10 cellular contexts compared by ENCODE assay signal in the genomic region with DNA sequence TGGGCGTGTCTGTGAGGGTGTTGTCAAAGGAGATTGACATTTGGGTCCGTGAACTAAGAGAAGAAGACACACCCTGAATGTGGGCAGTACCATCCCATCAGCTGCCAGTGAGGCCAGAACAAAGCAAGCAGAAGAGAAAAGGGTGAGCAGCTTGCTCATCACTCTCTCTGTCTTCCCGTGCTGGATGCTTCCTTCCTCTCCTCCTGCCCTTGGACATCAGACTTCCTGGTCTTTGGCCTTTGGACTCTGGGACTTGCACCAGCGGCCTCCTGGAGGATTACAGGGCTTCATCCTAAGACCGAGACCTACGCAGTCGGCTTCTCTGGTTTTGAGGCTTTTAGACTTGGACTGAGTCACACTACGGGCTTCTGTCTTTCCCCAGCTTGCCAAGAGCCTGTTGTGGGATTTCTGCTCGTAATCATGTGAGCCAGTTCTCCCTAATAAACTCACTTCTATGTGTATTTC. TPM values are rescaled to one million over a fixed set of nuclear protein-coding genes. Genes with fewer than 3 reads are reported as not detected.
DNase-seq lines count a peak whose midpoint lies in the region; ATAC-seq, FAIRE-seq and TF ChIP-seq lines count a peak whose summit lies in the region.
"Had no signal": no experiment of that assay in that cellular context is flagged by ENCODE, and none has a peak within 500 bp of the region (broad histone marks: within the 10 kb centered on the region; RNA-seq: fewer than 3 reads in every experiment).

No MANE protein-coding gene starts in this region.

- H2BK20ac ChIP-seq in H1 (ENCODE audit: low read length): no peak overlapping the region

- H4K20me1 ChIP-seq in H1 (replicated peaks in 1 of 2; ENCODE audit: control insufficient read depth in 1 of 2, insufficient read depth in 2 of 2, low read length in 2 of 2): no peaks in the 10 kb centered on the region

- H3K23ac ChIP-seq in H1 (ENCODE audit: insufficient read length): no peak overlapping the region

- DNase-seq in DMS153 (lab: John Stamatoyannopoulos, UW) (peak; percentile 61), NCI-H345 (lab: John Stamatoyannopoulos, UW) (peak; percentile 75), H1 (ENCODE audit: low read depth in 1 of 2, low spot score in 2 of 2) (no peak), mesothelial cell of epicardium (ENCODE audit: low spot score in 2 of 2, unreplicated experiment in 2 of 2) (no peak), endothelial cell (ENCODE audit: low spot score) (no peak), DMS79 (lab: John Stamatoyannopoulos, UW) (no peak)
- no peak for DNase-seq in naive thymus-derived CD4-positive, alpha-beta T cell
- DNase-seq in CD8-positive, alpha-beta T cell: no peak

- no peak overlapping the region for H2AK5ac ChIP-seq in H1 (ENCODE audit: low read depth, low read length)

- no peak overlapping the region; a peak in 1 of 8 replicates for H3K4me3 ChIP-seq in H1 (ENCODE audit: extremely low read depth in 1 of 4, insufficient read depth in 2 of 4, low read depth in 3 of 4, low read length in 4 of 4)
- no peak overlapping the region for H3K4me3 ChIP-seq in naive thymus-derived CD4-positive, alpha-beta T cell (ENCODE audit: low read length)
- H3K4me3 ChIP-seq in CD8-positive, alpha-beta T cell (ENCODE audit: low read depth, low read length): no peak overlapping the region

- no peaks in the 10 kb centered on the region for H3K9me3 ChIP-seq in H1 (ENCODE audit: insufficient read depth in 2 of 2, low read depth in 1 of 2, low read length in 1 of 2)
- no peaks in the 10 kb centered on the region for H3K9me3 ChIP-seq in naive thymus-derived CD4-positive, alpha-beta T cell (ENCODE audit: control insufficient read depth in 2 of 3, low read length in 3 of 3)
- no peaks in the 10 kb centered on the region for H3K9me3 ChIP-seq in CD8-positive, alpha-beta T cell (ENCODE audit: low read length)

- no peak overlapping the region for H3K27ac ChIP-seq in H1 (ENCODE audit: low read depth, low read length)
- H3K27ac ChIP-seq in naive thymus-derived CD4-positive, alpha-beta T cell (ENCODE audit: low read depth, low read length): no peak overlapping the region
- H3K27ac ChIP-seq in CD8-positive, alpha-beta T cell (ENCODE audit: low read depth, low read length): no peak overlapping the region
- H3K27ac ChIP-seq: KMS-11 had no signal

- peak overlapping the region; percentile 98 for H2AFZ ChIP-seq in H1 (ENCODE audit: low read length)

- H3K56ac ChIP-seq in H1 (replicated peaks; ENCODE audit: insufficient read length, low read depth, low read length): no peak overlapping the region

- H3K36me3 ChIP-seq in H1 (ENCODE audit: control insufficient read depth in 2 of 4, insufficient read depth in 4 of 4, low read length in 3 of 4): no peaks in the 10 kb centered on the region
- peaks cover 0 to 3% (median 0%) of the 10 kb centered on the region in 3 experiments for H3K36me3 ChIP-seq in naive thymus-derived CD4-positive, alpha-beta T cell (ENCODE audit: control insufficient read depth in 2 of 3, insufficient read depth in 3 of 3, low read length in 3 of 3)
- no peaks in the 10 kb centered on the region for H3K36me3 ChIP-seq in CD8-positive, alpha-beta T cell (ENCODE audit: insufficient read depth, low read length)

- H3K4ac ChIP-seq in H1 (replicated peaks; ENCODE audit: insufficient read length, low read depth, low read length): no peak overlapping the region

- H3K4me2 ChIP-seq in H1 (ENCODE audit: insufficient read depth in 1 of 2, low read depth in 2 of 2, low read length in 2 of 2): peak overlapping the region; percentile 2 to 40; a peak in 2 of 4 replicates
- H3K4me2 ChIP-seq: KMS-11 had no signal

- no peak for TF ChIP-seq RAD21 in H1 (IDR thresholded peaks at IDR 0.05 in 1 of 2, conservative IDR thresholded peaks at IDR 0.05 in 1 of 2; ENCODE audit: low read depth in 2 of 2, low read length in 2 of 2)

- H3K36me3 Mint-ChIP-seq in mesothelial cell of epicardium: peaks cover 6% of the 10 kb centered on the region
- peaks cover 0 to 1% (median 0%) of the 10 kb centered on the region in 5 donors for H3K36me3 Mint-ChIP-seq in naive thymus-derived CD4-positive, alpha-beta T cell
- peaks cover 2% of the 10 kb centered on the region for H3K36me3 Mint-ChIP-seq in CD8-positive, alpha-beta T cell
- no peaks in the 10 kb centered on the region for H3K36me3 Mint-ChIP-seq in endothelial cell (ENCODE audit: low read depth, unreplicated experiment)

- H3K23me2 ChIP-seq in H1 (ENCODE audit: low read depth, low read length): no peaks in the 10 kb centered on the region

- no peaks in the 10 kb centered on the region for H3K79me2 ChIP-seq in H1 (ENCODE audit: control insufficient read depth in 1 of 2, insufficient read depth in 2 of 2, low read length in 2 of 2)

- peak overlapping the region in 1 of 4 experiments; percentile 44; a peak in 1 of 7 replicates for H3K9ac ChIP-seq in H1 (replicated peaks in 1 of 4; ENCODE audit: extremely low read depth in 1 of 4, low read depth in 3 of 4, low read length in 3 of 4)
- H3K9ac ChIP-seq: KMS-11 had no signal

- no peak for TF ChIP-seq EP300 in H1 (IDR thresholded peaks at IDR 0.05; ENCODE audit: borderline replicate concordance in 1 of 2, low read depth in 2 of 2, low read length in 2 of 2)

- no peaks in the 10 kb centered on the region for H3K79me1 ChIP-seq in H1 (ENCODE audit: low read depth, low read length)

- H2BK12ac ChIP-seq in H1 (ENCODE audit: low read depth, low read length): no peak overlapping the region

- H4K8ac ChIP-seq in H1 (ENCODE audit: extremely low read depth, insufficient read depth, low read length): no peak overlapping the region

- H3K4me1 ChIP-seq in H1 (replicated peaks in 1 of 4; ENCODE audit: control insufficient read depth in 3 of 4, insufficient read depth in 4 of 4, low read length in 3 of 4): peaks cover 0 to 3% (median 0%) of the 10 kb centered on the region in 4 experiments; a peak in 1 of 7 replicates
- no peaks in the 10 kb centered on the region for H3K4me1 ChIP-seq in naive thymus-derived CD4-positive, alpha-beta T cell (ENCODE audit: control insufficient read depth in 2 of 2, insufficient read depth in 2 of 2, low read length in 2 of 2)
- H3K4me1 ChIP-seq in CD8-positive, alpha-beta T cell (ENCODE audit: insufficient read depth, low read length): peaks cover 4% of the 10 kb centered on the region

- no peak for ATAC-seq in naive thymus-derived CD4-positive, alpha-beta T cell
- ATAC-seq in CD8-positive, alpha-beta T cell: no peak

- H3K14ac ChIP-seq in H1 (ENCODE audit: insufficient read length): no peak overlapping the region

- H3K18ac ChIP-seq in H1 (ENCODE audit: extremely low read depth, low read length): no peak overlapping the region

- TF ChIP-seq POLR2A in H1 (IDR thresholded peaks at IDR 0.05; ENCODE audit: control extremely low read depth in 1 of 2, low read depth in 2 of 2, low read length in 2 of 2): no peak; a peak in 1 of 3 replicates

- intact Hi-C loops in naive thymus-derived CD4-positive, alpha-beta T cell (cut with micrococcal nuclease): loop anchor here in 1 of 2 donors (2.0 kb wide), 1 partner anchor 26 kb away; no protein-coding TSS in a partner anchor
- intact Hi-C loops in CD8-positive, alpha-beta T cell (cut with DNase I, micrococcal nuclease): loop anchor here in 1 of 2 experiments (2.0 to 5.0 kb wide), 2 partner anchors 26 to 153 kb away; no protein-coding TSS in a partner anchor

- TF ChIP-seq CTCF in H1 (IDR thresholded peaks at IDR 0.05; ENCODE audit: control extremely low read depth in 1 of 3, insufficient read depth in 1 of 3, low read depth in 1 of 3, low read length in 3 of 3): no peak
- no peak for TF ChIP-seq CTCF in mesothelial cell of epicardium (IDR thresholded peaks at IDR 0.05; ENCODE audit: unreplicated experiment)
- TF ChIP-seq CTCF in CD8-positive, alpha-beta T cell (IDR thresholded peaks at IDR 0.05): no peak
- no peak for TF ChIP-seq CTCF in endothelial cell (IDR thresholded peaks at IDR 0.05; ENCODE audit: unreplicated experiment)

- POLR2A ChIA-PET in H1 (lab: Charles Lee; ENCODE audit: partially characterized antibody): no interaction called here
- POLR2A ChIA-PET in naive thymus-derived CD4-positive, alpha-beta T cell (lab: Charles Lee): no interaction called here
- POLR2A ChIA-PET in CD8-positive, alpha-beta T cell (lab: Charles Lee): no interaction called here

- peaks cover 32% of the 10 kb centered on the region for H3K4me1 Mint-ChIP-seq in mesothelial cell of epicardium
- H3K4me1 Mint-ChIP-seq in naive thymus-derived CD4-positive, alpha-beta T cell: peaks cover 8 to 16% (median 9%) of the 10 kb centered on the region in 7 donors
- peaks cover 7% of the 10 kb centered on the region for H3K4me1 Mint-ChIP-seq in CD8-positive, alpha-beta T cell (ENCODE audit: low read depth)
- H3K4me1 Mint-ChIP-seq in endothelial cell (ENCODE audit: unreplicated experiment): peaks cover 23% of the 10 kb centered on the region

- CTCF ChIA-PET in H1 (lab: Charles Lee; ENCODE audit: partially characterized antibody): interaction anchor here (0.6 to 4.0 kb wide), 10 partner anchors 12 to 266 kb away, joined by 3 to 13 read pairs (median 4); a partner anchor contains a TSS
- CTCF ChIA-PET in naive thymus-derived CD4-positive, alpha-beta T cell (lab: Charles Lee): no interaction called here
- CTCF ChIA-PET in CD8-positive, alpha-beta T cell (lab: Charles Lee): interaction anchor here (0.6 to 1.5 kb wide), 5 partner anchors 9 to 918 kb away, joined by 3 to 4 read pairs (median 3); no protein-coding TSS in a partner anchor

- H3K27ac Mint-ChIP-seq in mesothelial cell of epicardium (peak overlapping the region; percentile 52), endothelial cell (ENCODE audit: unreplicated experiment) (no peak overlapping the region)
- peak overlapping the region in 1 of 9 donors; percentile 28 for H3K27ac Mint-ChIP-seq in naive thymus-derived CD4-positive, alpha-beta T cell
- no peak overlapping the region for H3K27ac Mint-ChIP-seq in CD8-positive, alpha-beta T cell
- H3K27ac Mint-ChIP-seq: T-helper 2 cell treated with Interferon-gamma antibody and Interleukin-4, amounts not matched to agents 5 μg/mL and 100 μg/mL, for 36 hours had no signal

- H3K4me3 Mint-ChIP-seq in mesothelial cell of epicardium: no peak overlapping the region
- H3K4me3 Mint-ChIP-seq in naive thymus-derived CD4-positive, alpha-beta T cell: no peak overlapping the region
- H3K4me3 Mint-ChIP-seq in CD8-positive, alpha-beta T cell: no peak overlapping the region
- no peak overlapping the region for H3K4me3 Mint-ChIP-seq in endothelial cell (ENCODE audit: unreplicated experiment)
- H3K4me3 Mint-ChIP-seq: T-helper 2 cell treated with Interferon-gamma antibody and Interleukin-4, amounts not matched to agents 5 μg/mL and 100 μg/mL, for 36 hours had no signal

- H4K91ac ChIP-seq in H1 (replicated peaks; ENCODE audit: insufficient read length, low read length): no peak overlapping the region

- peaks cover 0 to 2% (median 0%) of the 10 kb centered on the region in 4 experiments; a peak in 1 of 7 replicates for H3K27me3 ChIP-seq in H1 (replicated peaks in 1 of 4; ENCODE audit: control insufficient read depth in 3 of 4, extremely low read depth in 1 of 4, insufficient read depth in 3 of 4, low read length in 3 of 4)
- no peaks in the 10 kb centered on the region for H3K27me3 ChIP-seq in naive thymus-derived CD4-positive, alpha-beta T cell (ENCODE audit: control insufficient read depth in 2 of 2, insufficient read depth in 2 of 2, low read length in 2 of 2)
- no peaks in the 10 kb centered on the region for H3K27me3 ChIP-seq in CD8-positive, alpha-beta T cell (ENCODE audit: insufficient read depth, low read length)

- no peak overlapping the region for H2BK5ac ChIP-seq in H1 (ENCODE audit: low read depth, low read length)

- WGBS in H1 (ENCODE audit: extremely low coverage in 1 of 2, insufficient coverage in 1 of 2, insufficient read length in 1 of 2, insufficient replicate concordance in 2 of 2, low coverage in 1 of 2, low lambda C conversion rate in 2 of 2, missing lambda C conversion rate in 1 of 2), 2 experiments: 77% methylated on average over 9 of the region's 9 CpGs; no CpG with 5 or more reads in 1 of the 2 experiments

- H3K9me3 Mint-ChIP-seq in mesothelial cell of epicardium (peaks cover 5% of the 10 kb centered on the region), endothelial cell (ENCODE audit: unreplicated experiment) (no peaks in the 10 kb centered on the region)
- H3K9me3 Mint-ChIP-seq in naive thymus-derived CD4-positive, alpha-beta T cell: peaks cover 0 to 1% (median 0%) of the 10 kb centered on the region in 11 donors
- no peaks in the 10 kb centered on the region for H3K9me3 Mint-ChIP-seq in CD8-positive, alpha-beta T cell
- H3K9me3 Mint-ChIP-seq: T-helper 2 cell treated with Interferon-gamma antibody and Interleukin-4, amounts not matched to agents 5 μg/mL and 100 μg/mL, for 36 hours had no signal

- H3K27me3 Mint-ChIP-seq in mesothelial cell of epicardium (ENCODE audit: low read depth) (no peaks in the 10 kb centered on the region), endothelial cell (ENCODE audit: unreplicated experiment) (peaks cover 3% of the 10 kb centered on the region)
- peaks cover 0 to 42% (median 4%) of the 10 kb centered on the region in 5 donors for H3K27me3 Mint-ChIP-seq in naive thymus-derived CD4-positive, alpha-beta T cell
- peaks cover 6% of the 10 kb centered on the region for H3K27me3 Mint-ChIP-seq in CD8-positive, alpha-beta T cell (ENCODE audit: low read depth)

- no peak overlapping the region for H2BK15ac ChIP-seq in H1 (ENCODE audit: low read length)

- H2BK120ac ChIP-seq in H1 (replicated peaks; ENCODE audit: low read depth, low read length): no peak overlapping the region

- H4K5ac ChIP-seq in H1 (ENCODE audit: insufficient read length, low read depth, low read length): no peak overlapping the region

- FAIRE-seq in H1 (lab: Jason Lieb, UNC): peak; percentile 92

RNA-seq across cellular contexts. Expression of a gene that starts 18.8 kb away (rescaled TPM):
- total RNA-seq in H1 (2021; fragmentation: NEBNext Ultra II Directional; extraction: Animal tissue kit (Norgen Biotek cat#: 25700)): 11.0 and 12.0 TPM in 2 replicates
- 7.8 and 8.1 TPM in 2 replicates for polyA plus RNA-seq in H1 (2011; rRNA removed)
- 10.3 TPM for polyA plus RNA-seq in H1 (2011; cell fraction: cytosol; rRNA removed)
- polyA plus RNA-seq in H1 (2011; cell fraction: nucleus; rRNA removed): 14.1 TPM
- polyA plus RNA-seq in H1 (2012, experiment 1 of 2): 13.9 to 18.7 TPM (median 16.3 TPM) in 4 replicates
- 3.6 TPM for polyA plus RNA-seq in H1 (2012, experiment 2 of 2)
- 5.3 TPM for polyA plus RNA-seq in H1 (2013, experiment 1 of 2)
- polyA plus RNA-seq in H1 (2013, experiment 2 of 2): 4.5 TPM
- 16.0 and 25.7 TPM in 2 replicates for polyA minus RNA-seq in H1 (2011; rRNA and poly(A)+ RNA removed)
- polyA minus RNA-seq in H1 (2011; cell fraction: cytosol; rRNA and poly(A)+ RNA removed): 7.4 TPM
- polyA minus RNA-seq in H1 (2011; cell fraction: nucleus; rRNA and poly(A)+ RNA removed): 8.8 TPM
- 55.5 to 59.4 TPM (median 56.1 TPM) in 3 replicates for total RNA-seq in mesothelial cell of epicardium
- 100 to 1,000 TPM in 1 of 5 experiments, 10 to 100 TPM in 4; 30.1 to 133 (median 66.9) TPM for total RNA-seq in naive thymus-derived CD4-positive, alpha-beta T cell
- 10 to 100 TPM; 13.4 to 14.9 TPM for polyA plus RNA-seq in naive thymus-derived CD4-positive, alpha-beta T cell
- total RNA-seq in CD8-positive, alpha-beta T cell: 10 to 100 TPM; 17.4 to 18.2 TPM
- total RNA-seq in endothelial cell (ENCODE audit: unreplicated experiment): 55.3 TPM

RNA-seq across cellular contexts. Expression of a gene that starts 18.9 kb away (rescaled TPM):
- not detected in 2 replicates for total RNA-seq in H1 (2021; fragmentation: NEBNext Ultra II Directional; extraction: Animal tissue kit (Norgen Biotek cat#: 25700))
- 0.02 TPM in 1 of 2 replicates, not detected in the other for polyA plus RNA-seq in H1 (2011; rRNA removed)
- not detected for polyA plus RNA-seq in H1 (2011; cell fraction: cytosol; rRNA removed)
- polyA plus RNA-seq in H1 (2011; cell fraction: nucleus; rRNA removed): not detected
- not detected in 4 replicates for polyA plus RNA-seq in H1 (2012, experiment 1 of 2)
- 0.08 TPM for polyA plus RNA-seq in H1 (2012, experiment 2 of 2)
- not detected for polyA plus RNA-seq in H1 (2013, experiment 1 of 2)
- polyA plus RNA-seq in H1 (2013, experiment 2 of 2): 0.02 TPM
- polyA minus RNA-seq in H1 (2011; rRNA and poly(A)+ RNA removed): 0.66 TPM in 1 of 2 replicates, not detected in the other
- polyA minus RNA-seq in H1 (2011; cell fraction: cytosol; rRNA and poly(A)+ RNA removed): not detected
- polyA minus RNA-seq in H1 (2011; cell fraction: nucleus; rRNA and poly(A)+ RNA removed): not detected
- total RNA-seq in mesothelial cell of epicardium (15.0 to 16.4 TPM (median 15.9 TPM) in 3 replicates), endothelial cell (ENCODE audit: unreplicated experiment) (4.4 TPM)
- 1 to 10 TPM in 1 of 5 experiments, not detected in 4; 1.2 TPM for total RNA-seq in naive thymus-derived CD4-positive, alpha-beta T cell
- polyA plus RNA-seq in naive thymus-derived CD4-positive, alpha-beta T cell: not detected
- not detected for total RNA-seq in CD8-positive, alpha-beta T cell

RNA-seq across cellular contexts. Expression of a gene that starts 32.4 kb away (rescaled TPM):
- total RNA-seq in H1 (2021; fragmentation: NEBNext Ultra II Directional; extraction: Animal tissue kit (Norgen Biotek cat#: 25700)): not detected in 2 replicates
- not detected in 2 replicates for polyA plus RNA-seq in H1 (2011; rRNA removed)
- polyA plus RNA-seq in H1 (2011; cell fraction: cytosol; rRNA removed): 0.05 TPM
- polyA plus RNA-seq in H1 (2011; cell fraction: nucleus; rRNA removed): not detected
- not detected in 4 replicates for polyA plus RNA-seq in H1 (2012, experiment 1 of 2)
- polyA plus RNA-seq in H1 (2012, experiment 2 of 2): not detected
- polyA plus RNA-seq in H1 (2013, experiment 1 of 2): not detected
- polyA plus RNA-seq in H1 (2013, experiment 2 of 2): not detected
- polyA minus RNA-seq in H1 (2011; rRNA and poly(A)+ RNA removed): not detected in 2 replicates
- polyA minus RNA-seq in H1 (2011; cell fraction: cytosol; rRNA and poly(A)+ RNA removed): not detected
- not detected for polyA minus RNA-seq in H1 (2011; cell fraction: nucleus; rRNA and poly(A)+ RNA removed)
- 1.7 to 1.9 TPM (median 1.7 TPM) in 3 replicates for total RNA-seq in mesothelial cell of epicardium
- total RNA-seq in naive thymus-derived CD4-positive, alpha-beta T cell: 10 to 100 TPM in 4 of 5 experiments, 1 to 10 TPM in 1; 8.6 to 91.1 (median 18.4) TPM
- polyA plus RNA-seq in naive thymus-derived CD4-positive, alpha-beta T cell: 10 to 100 TPM in 1 of 2 donors, 1 to 10 TPM in 1; 6.2 to 14.9 TPM
- total RNA-seq in CD8-positive, alpha-beta T cell: 1 to 10 TPM; 5.0 to 5.3 TPM
- total RNA-seq in endothelial cell (ENCODE audit: unreplicated experiment): 2.5 TPM

RNA-seq across cellular contexts. Expression of a gene that starts 59.9 kb away (rescaled TPM):
- not detected in 2 replicates for total RNA-seq in H1 (2021; fragmentation: NEBNext Ultra II Directional; extraction: Animal tissue kit (Norgen Biotek cat#: 25700))
- 0.11 and 0.12 TPM in 2 replicates for polyA plus RNA-seq in H1 (2011; rRNA removed)
- 0.04 TPM for polyA plus RNA-seq in H1 (2011; cell fraction: cytosol; rRNA removed)
- 0.19 TPM for polyA plus RNA-seq in H1 (2011; cell fraction: nucleus; rRNA removed)
- 0.11 to 0.28 TPM (median 0.25 TPM) in 3 of 4 replicates, not detected in the other for polyA plus RNA-seq in H1 (2012, experiment 1 of 2)
- polyA plus RNA-seq in H1 (2012, experiment 2 of 2): not detected
- 0.10 TPM for polyA plus RNA-seq in H1 (2013, experiment 1 of 2)
- 0.09 TPM for polyA plus RNA-seq in H1 (2013, experiment 2 of 2)
- 0.15 TPM in 1 of 2 replicates, not detected in the other for polyA minus RNA-seq in H1 (2011; rRNA and poly(A)+ RNA removed)
- polyA minus RNA-seq in H1 (2011; cell fraction: cytosol; rRNA and poly(A)+ RNA removed): not detected
- polyA minus RNA-seq in H1 (2011; cell fraction: nucleus; rRNA and poly(A)+ RNA removed): not detected
- total RNA-seq in mesothelial cell of epicardium (1.3 to 2.2 TPM (median 1.8 TPM) in 3 replicates), endothelial cell (ENCODE audit: unreplicated experiment) (1.2 TPM)
- 100 to 1,000 TPM; 121 to 212 (median 175) TPM for total RNA-seq in naive thymus-derived CD4-positive, alpha-beta T cell
- polyA plus RNA-seq in naive thymus-derived CD4-positive, alpha-beta T cell: 10 to 100 TPM; 56.9 to 83.9 TPM
- 100 to 1,000 TPM; 257 to 259 TPM for total RNA-seq in CD8-positive, alpha-beta T cell

Comparison
In these comparisons a context has a peak if more than half of its experiments do, and no peak if none do; other contexts are left out.
1. DNase-seq: peak in DMS153 (single experiment) and NCI-H345 (single experiment); none in H1 (0 of 2), mesothelial cell of epicardium (0 of 2), naive thymus-derived CD4-positive, alpha-beta T cell (0 of 9), CD8-positive, alpha-beta T cell (0 of 7), endothelial cell (single experiment) and DMS79 (single experiment).